ENCODE assay signal across 19 cellular contexts in genomic region chr22:50134481-50134880, GRCh38. TPM values are rescaled to one million over a fixed set of nuclear protein-coding genes. Genes with fewer than 3 reads are reported as not detected.
DNase-seq lines count a peak whose midpoint lies in the region; ATAC-seq, FAIRE-seq and TF ChIP-seq lines count a peak whose summit lies in the region.
"Had no signal": no experiment of that assay in that cellular context is flagged by ENCODE, and none has a peak within 500 bp of the region (broad histone marks: within the 10 kb centered on the region; RNA-seq: fewer than 3 reads in every experiment).

No MANE protein-coding gene starts in this region.

- FAIRE-seq in GM12878 (lab: Jason Lieb, UNC) (no peak), HepG2 (lab: Jason Lieb, UNC) (no peak)
- FAIRE-seq: GM12892 had no signal

- CTCF ChIA-PET in GM12878 (lab: Yijun Ruan, JAX) (no interaction called here), HepG2 (lab: Yijun Ruan, JAX; ENCODE audit: low intra/inter-chr PET ratio, low total read pairs) (no interaction called here)

- 45% methylated on average over 10 of the region's 10 CpGs for WGBS in GM12878 (ENCODE audit: insufficient coverage, insufficient replicate concordance, low lambda C conversion rate, missing lambda C conversion rate)
- WGBS in HepG2 (ENCODE audit: low lambda C conversion rate), result 31% methylated on average over 10 of the region's 10 CpGs

- peak overlapping the region; percentile 4 for H3K27ac Mint-ChIP-seq in activated naive CD4-positive, alpha-beta T cell treated with anti-CD3 and anti-CD28 coated beads, Interleukin-2, amount 50 U/mL, for 24 hours
- H3K27ac Mint-ChIP-seq: CD4-positive, alpha-beta memory T cell; HFFc6 had no signal

- no peaks in the 10 kb centered on the region for H3K9me3 Mint-ChIP-seq in activated naive CD4-positive, alpha-beta T cell treated with anti-CD3 and anti-CD28 coated beads, Interleukin-2, amount 50 U/mL, for 24 hours
- H3K9me3 Mint-ChIP-seq: HFFc6 had no signal

- peaks cover 8% of the 10 kb centered on the region for H3K27me3 Mint-ChIP-seq in activated naive CD4-positive, alpha-beta T cell treated with anti-CD3 and anti-CD28 coated beads, Interleukin-2, amount 50 U/mL, for 24 hours

- in situ Hi-C loops in GM12878 (cut with MboI), result no loop called here
- in situ Hi-C loops in HepG2 (cut with HindIII; ENCODE audit: extremely low pct_ligation_motif_present, low pct_unique_long_range_greater_than_20kb), result no loop called here

- SMC1A ChIA-PET in GM12878 (lab: Charles Lee; ENCODE audit: uncharacterized antibody, unreplicated experiment), result no interaction called here

- H3K36me3 ChIP-seq in GM12878 (ENCODE audit: control insufficient read depth in 2 of 2, insufficient read depth in 2 of 2, low read length in 1 of 2) (no peaks in the 10 kb centered on the region), HepG2 (replicated peaks in 1 of 2; ENCODE audit: control insufficient read depth in 1 of 2, insufficient read depth in 2 of 2, low read length in 2 of 2) (no peaks in the 10 kb centered on the region)
- H3K36me3 ChIP-seq: HAP-1 had no signal

- TF ChIP-seq CTCF in GM12878 (IDR thresholded peaks at IDR 0.05 in 2 of 3, conservative IDR thresholded peaks at IDR 0.05 in 1 of 3; ENCODE audit: control insufficient read depth in 2 of 3, extremely low read depth in 1 of 3, insufficient read depth in 1 of 3, low read depth in 3 of 3, low read length in 3 of 3) (no peak), HepG2 (CRISPR knock-in tag; IDR thresholded peaks at IDR 0.05) (no peak)

- H3K36me3 Mint-ChIP-seq in activated naive CD4-positive, alpha-beta T cell treated with anti-CD3 and anti-CD28 coated beads, Interleukin-2, amount 50 U/mL, for 24 hours, result no peaks in the 10 kb centered on the region
- H3K36me3 Mint-ChIP-seq: CD4-positive, alpha-beta memory T cell had no signal

- no peak overlapping the region for H3K4me3 Mint-ChIP-seq in activated naive CD4-positive, alpha-beta T cell treated with anti-CD3 and anti-CD28 coated beads, Interleukin-2, amount 50 U/mL, for 24 hours
- H3K4me3 Mint-ChIP-seq: CD4-positive, alpha-beta memory T cell; HFFc6 had no signal

- H3K27ac ChIP-seq in GM12878 (ENCODE audit: control insufficient read depth, insufficient read depth) (no peak overlapping the region), HepG2 (ENCODE audit: extremely low read length, insufficient read depth, low read length) (no peak overlapping the region)

- RAD21 ChIA-PET in GM12878 (lab: Charles Lee; ENCODE audit: unreplicated experiment), result no interaction called here

- TF ChIP-seq RAD21 in GM12878 (IDR thresholded peaks at IDR 0.05; ENCODE audit: insufficient read depth, low read depth, low read length) (no peak), HepG2 (CRISPR knock-in tag; IDR thresholded peaks at IDR 0.05) (no peak)

- H3K4me2 ChIP-seq in GM12878 (ENCODE audit: control insufficient read depth, insufficient read depth) (no peak overlapping the region), HepG2 (ENCODE audit: low read depth, low read length) (no peak overlapping the region)

- H4K20me1 ChIP-seq in GM12878 (ENCODE audit: control insufficient read depth, insufficient read depth) (no peaks in the 10 kb centered on the region), HepG2 (ENCODE audit: insufficient read depth, low read length) (no peaks in the 10 kb centered on the region)

- no peak for DNase-seq in activated naive CD4-positive, alpha-beta T cell treated with Interleukin-2 at 50 U/mL for 16 hours
- no peak for DNase-seq in GM12878 (ENCODE audit: low read depth, low spot score)
- DNase-seq in HepG2 (ENCODE audit: low spot score), result no peak
- DNase-seq: C1 segment of cervical spinal cord; Calu3; CD4-positive, alpha-beta memory T cell; COR-L47; DMS53; DMS79 treated with DMSO at 0.1 percent for 48 hours; GF-D8; HFFc6 had no signal

- intact Hi-C loops in GM12878 (cut with micrococcal nuclease; ENCODE audit: unreplicated experiment) (no loop called here), HepG2 (cut with micrococcal nuclease; ENCODE audit: unreplicated experiment) (no loop called here)

- H3K9me3 ChIP-seq in GM12878 (replicated peaks; ENCODE audit: control insufficient read depth, insufficient read depth, low read length), result no peaks in the 10 kb centered on the region
- no peaks in the 10 kb centered on the region for H3K9me3 ChIP-seq in HepG2 (ENCODE audit: low read length)
- H3K9me3 ChIP-seq: HAP-1 had no signal

- ATAC-seq in GM12878 (no peak), HepG2 (no peak), HG02759 (IDR thresholded peaks at IDR 0.05; ENCODE audit: unreplicated experiment) (no peak), HG03460 (IDR thresholded peaks at IDR 0.05; ENCODE audit: unreplicated experiment) (no peak)

- no peaks in the 10 kb centered on the region for H3K4me1 Mint-ChIP-seq in activated naive CD4-positive, alpha-beta T cell treated with anti-CD3 and anti-CD28 coated beads, Interleukin-2, amount 50 U/mL, for 24 hours
- H3K4me1 Mint-ChIP-seq: CD4-positive, alpha-beta memory T cell had no signal

- H3K4me1 ChIP-seq in GM12878 (ENCODE audit: control insufficient read depth, insufficient read depth, low read length) (no peaks in the 10 kb centered on the region; the same call in 1 of the 2 replicates), HepG2 (ENCODE audit: insufficient read depth, low read length) (peaks cover 25% of the 10 kb centered on the region)

- BruUV-seq in GM12878 (replicated peaks; lab: Mats Ljungman, UMichigan) (no TSS peak), HepG2 (replicated peaks; lab: Mats Ljungman, UMichigan) (no TSS peak)

- TF ChIP-seq EP300 in GM12878 (IDR thresholded peaks at IDR 0.05; ENCODE audit: borderline replicate concordance in 1 of 2, control insufficient read depth in 1 of 2, low read depth in 2 of 2, low read length in 2 of 2) (no peak), HepG2 (IDR thresholded peaks at IDR 0.05; ENCODE audit: low read depth in 2 of 2, low read length in 2 of 2) (no peak), HepG2 (CRISPR knock-in tag; IDR thresholded peaks at IDR 0.05; ENCODE audit: borderline replicate concordance) (no peak)

- H3K79me2 ChIP-seq in GM12878 (ENCODE audit: control insufficient read depth, insufficient read depth, low read length) (no peaks in the 10 kb centered on the region), HepG2 (ENCODE audit: insufficient read depth, low read length) (no peaks in the 10 kb centered on the region)

- TF ChIP-seq POLR2A in GM12878 (IDR thresholded peaks at IDR 0.05; ENCODE audit: low read depth, low read length) (no peak), HepG2 (IDR thresholded peaks at IDR 0.05; ENCODE audit: insufficient read depth in 1 of 2, low read depth in 2 of 2, low read length in 2 of 2) (no peak)

- H3K9ac ChIP-seq in GM12878 (ENCODE audit: control insufficient read depth, insufficient read depth, low read length) (no peak overlapping the region), HepG2 (ENCODE audit: insufficient read depth, low read depth, low read length) (no peak overlapping the region)

- no peak overlapping the region for H3K4me3 ChIP-seq in GM12878
- H3K4me3 ChIP-seq in HepG2 (replicated peaks in 1 of 3; ENCODE audit: insufficient read depth in 1 of 3, low read depth in 2 of 3, low read length in 3 of 3), result no peak overlapping the region
- H3K4me3 ChIP-seq: HAP-1 had no signal

- H2AFZ ChIP-seq in GM12878 (ENCODE audit: control insufficient read depth, low read depth, low read length) (no peak overlapping the region), HepG2 (ENCODE audit: low read length) (no peak overlapping the region)

- H3K27me3 ChIP-seq in GM12878 (replicated peaks in 1 of 2; ENCODE audit: control insufficient read depth in 2 of 2, insufficient read depth in 2 of 2, low read length in 1 of 2), result no peaks in the 10 kb centered on the region; a peak in 3 of 4 replicates
- H3K27me3 ChIP-seq in HepG2 (ENCODE audit: control insufficient read depth in 1 of 2, insufficient read depth in 2 of 2, low read length in 2 of 2), result peaks cover 0 to 2% of the 10 kb centered on the region in 2 experiments; a peak in 2 of 5 replicates

- POLR2A ChIA-PET in GM12878 (lab: Charles Lee) (no interaction called here), HepG2 (lab: Yijun Ruan, JAX) (no interaction called here)

RNA-seq across cellular contexts. Expression of gene PANX2, which starts 36.0 kb away (rescaled TPM):
- total RNA-seq in GM12878 (2013; cell fraction: nucleolus; rRNA removed), result 0.35 and 0.44 TPM in 2 replicates
- total RNA-seq in GM12878 (2014; rRNA removed), result 0.17 TPM in 1 of 2 replicates, not detected in the other
- 0.04 TPM in 1 of 2 replicates, not detected in the other for total RNA-seq in GM12878 (2014; rRNA removed; fragmentation: Illumina TruSeq; extraction: Trizol)
- 0.32 and 0.44 TPM in 2 replicates for total RNA-seq in GM12878 (2021)
- 0.18 TPM for polyA plus RNA-seq in GM12878 (2011; ENCODE audit: low read depth)
- 0.04 TPM in 1 of 2 replicates, not detected in the other for polyA plus RNA-seq in GM12878 (2011; rRNA removed)
- 0.07 and 0.08 TPM in 2 replicates for polyA plus RNA-seq in GM12878 (2011; cell fraction: cytosol; rRNA removed)
- polyA plus RNA-seq in GM12878 (2011; cell fraction: nucleus; rRNA removed), result 0.63 and 0.73 TPM in 2 replicates
- 0.80 TPM in 2 replicates for polyA plus RNA-seq in GM12878 (2012)
- not detected in 2 replicates for polyA plus RNA-seq in GM12878 (2014; fragmentation: Illumina TruSeq; extraction: Trizol)
- polyA plus RNA-seq in GM12878 (2014; fragmentation: Nextera tagmentation; extraction: Ambion mirVana), result not detected
- 0.19 and 0.37 TPM in 2 replicates for polyA plus RNA-seq in GM12878 (2014; rRNA removed)
- not detected for polyA plus RNA-seq in GM12878 (2016; fragmentation: Nextera tagmentation; extraction: Ambion mirVana)
- 0.15 TPM in 1 of 2 replicates, not detected in the other for polyA minus RNA-seq in GM12878 (2011; rRNA and poly(A)+ RNA removed)
- polyA minus RNA-seq in GM12878 (2011; cell fraction: cytosol; rRNA and poly(A)+ RNA removed), result 0.31 TPM in 1 of 2 replicates, not detected in the other
- polyA minus RNA-seq in GM12878 (2011; cell fraction: nucleus; rRNA and poly(A)+ RNA removed), result not detected in 2 replicates
- 0.15 and 0.58 TPM in 2 replicates for total RNA-seq in HepG2 (2016; rRNA removed; fragmentation: Illumina TruSeq; extraction: Trizol)
- 0.20 and 0.35 TPM in 2 replicates for total RNA-seq in HepG2 (2016; cell fraction: cytosol; rRNA removed; fragmentation: Illumina TruSeq; extraction: Trizol; ENCODE audit: low read depth)
- 0.19 TPM in 2 replicates for total RNA-seq in HepG2 (2016; cell fraction: insoluble cytoplasmic fraction; rRNA removed; fragmentation: Illumina TruSeq; extraction: Trizol)
- total RNA-seq in HepG2 (2016; cell fraction: membrane; rRNA removed; fragmentation: Illumina TruSeq; extraction: Trizol), result 1.1 and 1.4 TPM in 2 replicates
- 0.47 and 0.56 TPM in 2 replicates for total RNA-seq in HepG2 (2016; cell fraction: nucleus; rRNA removed; fragmentation: Illumina TruSeq; extraction: Trizol)
- 1.1 TPM in 2 replicates for polyA plus RNA-seq in HepG2 (2011; rRNA removed)
- polyA plus RNA-seq in HepG2 (2011; cell fraction: cytosol; rRNA removed), result 0.99 and 1.7 TPM in 2 replicates
- 2.5 and 4.2 TPM in 2 replicates for polyA plus RNA-seq in HepG2 (2011; cell fraction: nucleus; rRNA removed)
- 1.6 and 3.8 TPM in 2 replicates for polyA plus RNA-seq in HepG2 (2012)
- polyA plus RNA-seq in HepG2 (2016; cell fraction: cytosol; fragmentation: Illumina TruSeq; extraction: Trizol; ENCODE audit: low read depth), result 1.3 and 1.4 TPM in 2 replicates
- 1.1 and 1.4 TPM in 2 replicates for polyA plus RNA-seq in HepG2 (2016; cell fraction: insoluble cytoplasmic fraction; fragmentation: Illumina TruSeq; extraction: Trizol; ENCODE audit: low read depth)
- polyA plus RNA-seq in HepG2 (2016; cell fraction: membrane; fragmentation: Illumina TruSeq; extraction: Trizol; ENCODE audit: low read depth), result 2.9 and 3.6 TPM in 2 replicates
- 2.0 and 2.3 TPM in 2 replicates for polyA plus RNA-seq in HepG2 (2016; cell fraction: nucleus; fragmentation: Illumina TruSeq; extraction: Trizol; ENCODE audit: insufficient read depth, low read depth)
- polyA minus RNA-seq in HepG2 (2011; rRNA and poly(A)+ RNA removed; ENCODE audit: low replicate concordance), result 0.78 and 0.84 TPM in 2 replicates
- 0.30 and 0.79 TPM in 2 replicates for polyA minus RNA-seq in HepG2 (2011; cell fraction: cytosol; rRNA and poly(A)+ RNA removed)
- polyA minus RNA-seq in HepG2 (2011; cell fraction: nucleus; rRNA and poly(A)+ RNA removed), result 0.37 and 0.39 TPM in 2 replicates
- total RNA-seq: CD4-positive, alpha-beta memory T cell had no signal
- polyA plus RNA-seq: CD4-positive, alpha-beta memory T cell had no signal

RNA-seq across cellular contexts. Expression of gene MOV10L1, which starts 44.7 kb away (rescaled TPM):
- total RNA-seq in GM12878 (2013; cell fraction: nucleolus; rRNA removed), result not detected in 2 replicates
- total RNA-seq in GM12878 (2014; rRNA removed) (not detected in 2 replicates), GM12878 (2014; rRNA removed; fragmentation: Illumina TruSeq; extraction: Trizol) (not detected in 2 replicates), GM12878 (2021) (not detected in 2 replicates), HepG2 (2016; rRNA removed; fragmentation: Illumina TruSeq; extraction: Trizol) (0.11 TPM in 1 of 2 replicates, not detected in the other)
- polyA plus RNA-seq in GM12878 (2011; ENCODE audit: low read depth), result not detected
- polyA plus RNA-seq in GM12878 (2011; rRNA removed) (not detected in 2 replicates), GM12878 (2014; fragmentation: Illumina TruSeq; extraction: Trizol) (not detected in 2 replicates), GM12878 (2014; fragmentation: Nextera tagmentation; extraction: Ambion mirVana) (not detected), GM12878 (2014; rRNA removed) (0.22 TPM in 1 of 2 replicates, not detected in the other), GM12878 (2016; fragmentation: Nextera tagmentation; extraction: Ambion mirVana) (not detected), HepG2 (2011; rRNA removed) (0.12 and 0.31 TPM in 2 replicates)
- not detected in 2 replicates for polyA plus RNA-seq in GM12878 (2011; cell fraction: cytosol; rRNA removed)
- not detected in 2 replicates for polyA plus RNA-seq in GM12878 (2011; cell fraction: nucleus; rRNA removed)
- polyA plus RNA-seq in GM12878 (2012), result 0.10 and 0.18 TPM in 2 replicates
- polyA minus RNA-seq in GM12878 (2011; rRNA and poly(A)+ RNA removed), result not detected in 2 replicates
- not detected in 2 replicates for polyA minus RNA-seq in GM12878 (2011; cell fraction: cytosol; rRNA and poly(A)+ RNA removed)
- not detected in 2 replicates for polyA minus RNA-seq in GM12878 (2011; cell fraction: nucleus; rRNA and poly(A)+ RNA removed)
- total RNA-seq in HepG2 (2016; cell fraction: cytosol; rRNA removed; fragmentation: Illumina TruSeq; extraction: Trizol; ENCODE audit: low read depth), result not detected in 2 replicates
- total RNA-seq in HepG2 (2016; cell fraction: insoluble cytoplasmic fraction; rRNA removed; fragmentation: Illumina TruSeq; extraction: Trizol), result 0.17 TPM in 1 of 2 replicates, not detected in the other
- not detected in 2 replicates for total RNA-seq in HepG2 (2016; cell fraction: membrane; rRNA removed; fragmentation: Illumina TruSeq; extraction: Trizol)
- 0.12 and 0.28 TPM in 2 replicates for total RNA-seq in HepG2 (2016; cell fraction: nucleus; rRNA removed; fragmentation: Illumina TruSeq; extraction: Trizol)
- polyA plus RNA-seq in HepG2 (2011; cell fraction: cytosol; rRNA removed), result 0.05 and 0.09 TPM in 2 replicates
- 0.47 and 1.1 TPM in 2 replicates for polyA plus RNA-seq in HepG2 (2011; cell fraction: nucleus; rRNA removed)
- polyA plus RNA-seq in HepG2 (2012), result 0.29 and 0.46 TPM in 2 replicates
- polyA plus RNA-seq in HepG2 (2016; cell fraction: cytosol; fragmentation: Illumina TruSeq; extraction: Trizol; ENCODE audit: low read depth), result not detected in 2 replicates
- not detected in 2 replicates for polyA plus RNA-seq in HepG2 (2016; cell fraction: insoluble cytoplasmic fraction; fragmentation: Illumina TruSeq; extraction: Trizol; ENCODE audit: low read depth)
- 0.08 TPM in 1 of 2 replicates, not detected in the other for polyA plus RNA-seq in HepG2 (2016; cell fraction: membrane; fragmentation: Illumina TruSeq; extraction: Trizol; ENCODE audit: low read depth)
- not detected in 2 replicates for polyA plus RNA-seq in HepG2 (2016; cell fraction: nucleus; fragmentation: Illumina TruSeq; extraction: Trizol; ENCODE audit: insufficient read depth, low read depth)
- polyA minus RNA-seq in HepG2 (2011; rRNA and poly(A)+ RNA removed; ENCODE audit: low replicate concordance), result not detected in 2 replicates
- not detected in 2 replicates for polyA minus RNA-seq in HepG2 (2011; cell fraction: cytosol; rRNA and poly(A)+ RNA removed)
- 0.39 TPM in 1 of 2 replicates, not detected in the other for polyA minus RNA-seq in HepG2 (2011; cell fraction: nucleus; rRNA and poly(A)+ RNA removed)
- total RNA-seq: A673; Calu3; CD4-positive, alpha-beta memory T cell; G401 had no signal
- polyA plus RNA-seq: CD4-positive, alpha-beta memory T cell had no signal

RNA-seq across cellular contexts. Expression of gene MLC1, which starts 49.3 kb away (rescaled TPM):
- not detected in 2 replicates for total RNA-seq in GM12878 (2013; cell fraction: nucleolus; rRNA removed)
- total RNA-seq in GM12878 (2014; rRNA removed), result not detected in 2 replicates
- total RNA-seq in GM12878 (2014; rRNA removed; fragmentation: Illumina TruSeq; extraction: Trizol), result not detected in 2 replicates
- total RNA-seq in GM12878 (2021), result not detected in 2 replicates
- polyA plus RNA-seq in GM12878 (2011; ENCODE audit: low read depth), result not detected
- 0.07 TPM in 1 of 2 replicates, not detected in the other for polyA plus RNA-seq in GM12878 (2011; rRNA removed)
- 0.10 TPM in 2 replicates for polyA plus RNA-seq in GM12878 (2011; cell fraction: cytosol; rRNA removed)
- 0.07 and 0.12 TPM in 2 replicates for polyA plus RNA-seq in GM12878 (2011; cell fraction: nucleus; rRNA removed)
- polyA plus RNA-seq in GM12878 (2012), result 0.08 and 0.29 TPM in 2 replicates
- polyA plus RNA-seq in GM12878 (2014; fragmentation: Illumina TruSeq; extraction: Trizol), result 0.03 TPM in 1 of 2 replicates, not detected in the other
- polyA plus RNA-seq in GM12878 (2014; fragmentation: Nextera tagmentation; extraction: Ambion mirVana), result not detected
- not detected in 2 replicates for polyA plus RNA-seq in GM12878 (2014; rRNA removed)
- under 1 TPM in 1 of 2 experiments, not detected in 1; 0.15 TPM for polyA plus RNA-seq in GM12878 (2016; fragmentation: Nextera tagmentation; extraction: Ambion mirVana)
- polyA minus RNA-seq in GM12878 (2011; rRNA and poly(A)+ RNA removed), result 0.05 TPM in 1 of 2 replicates, not detected in the other
- polyA minus RNA-seq in GM12878 (2011; cell fraction: cytosol; rRNA and poly(A)+ RNA removed), result not detected in 2 replicates
- not detected in 2 replicates for polyA minus RNA-seq in GM12878 (2011; cell fraction: nucleus; rRNA and poly(A)+ RNA removed)
- not detected in 2 replicates for total RNA-seq in HepG2 (2016; rRNA removed; fragmentation: Illumina TruSeq; extraction: Trizol)
- total RNA-seq in HepG2 (2016; cell fraction: cytosol; rRNA removed; fragmentation: Illumina TruSeq; extraction: Trizol; ENCODE audit: low read depth), result not detected in 2 replicates
- total RNA-seq in HepG2 (2016; cell fraction: insoluble cytoplasmic fraction; rRNA removed; fragmentation: Illumina TruSeq; extraction: Trizol), result not detected in 2 replicates
- not detected in 2 replicates for total RNA-seq in HepG2 (2016; cell fraction: membrane; rRNA removed; fragmentation: Illumina TruSeq; extraction: Trizol)
- total RNA-seq in HepG2 (2016; cell fraction: nucleus; rRNA removed; fragmentation: Illumina TruSeq; extraction: Trizol), result not detected in 2 replicates
- polyA plus RNA-seq in HepG2 (2011; rRNA removed), result not detected in 2 replicates
- polyA plus RNA-seq in HepG2 (2011; cell fraction: cytosol; rRNA removed), result not detected in 2 replicates
- polyA plus RNA-seq in HepG2 (2011; cell fraction: nucleus; rRNA removed), result not detected in 2 replicates
- polyA plus RNA-seq in HepG2 (2012), result not detected in 2 replicates
- not detected in 2 replicates for polyA plus RNA-seq in HepG2 (2016; cell fraction: cytosol; fragmentation: Illumina TruSeq; extraction: Trizol; ENCODE audit: low read depth)
- polyA plus RNA-seq in HepG2 (2016; cell fraction: insoluble cytoplasmic fraction; fragmentation: Illumina TruSeq; extraction: Trizol; ENCODE audit: low read depth), result not detected in 2 replicates
- not detected in 2 replicates for polyA plus RNA-seq in HepG2 (2016; cell fraction: membrane; fragmentation: Illumina TruSeq; extraction: Trizol; ENCODE audit: low read depth)
- polyA plus RNA-seq in HepG2 (2016; cell fraction: nucleus; fragmentation: Illumina TruSeq; extraction: Trizol; ENCODE audit: insufficient read depth, low read depth), result not detected in 2 replicates
- polyA minus RNA-seq in HepG2 (2011; rRNA and poly(A)+ RNA removed; ENCODE audit: low replicate concordance), result not detected in 2 replicates
- not detected in 2 replicates for polyA minus RNA-seq in HepG2 (2011; cell fraction: cytosol; rRNA and poly(A)+ RNA removed)
- not detected in 2 replicates for polyA minus RNA-seq in HepG2 (2011; cell fraction: nucleus; rRNA and poly(A)+ RNA removed)
- total RNA-seq: Calu3; CD4-positive, alpha-beta memory T cell; Daoy; G401; HFFc6 had no signal

RNA-seq across cellular contexts. Expression of gene TRABD, which starts 51.2 kb away (rescaled TPM):
- 46.9 and 56.0 TPM in 2 replicates for total RNA-seq in GM12878 (2013; cell fraction: nucleolus; rRNA removed)
- total RNA-seq in GM12878 (2014; rRNA removed), result 60.8 and 83.1 TPM in 2 replicates
- 15.6 and 18.4 TPM in 2 replicates for total RNA-seq in GM12878 (2014; rRNA removed; fragmentation: Illumina TruSeq; extraction: Trizol)
- total RNA-seq in GM12878 (2021), result 111 and 116 TPM in 2 replicates
- 24.6 TPM for polyA plus RNA-seq in GM12878 (2011; ENCODE audit: low read depth)
- 15.5 and 33.0 TPM in 2 replicates for polyA plus RNA-seq in GM12878 (2011; rRNA removed)
- 51.3 and 72.8 TPM in 2 replicates for polyA plus RNA-seq in GM12878 (2011; cell fraction: cytosol; rRNA removed)
- 268 and 321 TPM in 2 replicates for polyA plus RNA-seq in GM12878 (2011; cell fraction: nucleus; rRNA removed)
- 77.8 and 82.8 TPM in 2 replicates for polyA plus RNA-seq in GM12878 (2012)
- polyA plus RNA-seq in GM12878 (2014; fragmentation: Illumina TruSeq; extraction: Trizol), result 0.93 and 9.0 TPM in 2 replicates
- 1 to 10 TPM in 1 of 2 experiments, under 1 TPM in 1; 0.43 to 2.2 TPM for polyA plus RNA-seq in GM12878 (2014; fragmentation: Nextera tagmentation; extraction: Ambion mirVana)
- polyA plus RNA-seq in GM12878 (2014; rRNA removed), result 106 and 125 TPM in 2 replicates
- polyA plus RNA-seq in GM12878 (2016; fragmentation: Nextera tagmentation; extraction: Ambion mirVana), result 100 to 1,000 TPM in 1 of 2 experiments, 10 to 100 TPM in 1; 93.4 to 109 TPM
- 19.8 and 41.7 TPM in 2 replicates for polyA minus RNA-seq in GM12878 (2011; rRNA and poly(A)+ RNA removed)
- 20.7 and 20.9 TPM in 2 replicates for polyA minus RNA-seq in GM12878 (2011; cell fraction: cytosol; rRNA and poly(A)+ RNA removed)
- polyA minus RNA-seq in GM12878 (2011; cell fraction: nucleus; rRNA and poly(A)+ RNA removed), result 23.6 and 31.1 TPM in 2 replicates
- 16.2 and 21.5 TPM in 2 replicates for total RNA-seq in HepG2 (2016; rRNA removed; fragmentation: Illumina TruSeq; extraction: Trizol)
- total RNA-seq in HepG2 (2016; cell fraction: cytosol; rRNA removed; fragmentation: Illumina TruSeq; extraction: Trizol; ENCODE audit: low read depth), result 8.1 and 8.5 TPM in 2 replicates
- 14.1 and 20.1 TPM in 2 replicates for total RNA-seq in HepG2 (2016; cell fraction: insoluble cytoplasmic fraction; rRNA removed; fragmentation: Illumina TruSeq; extraction: Trizol)
- total RNA-seq in HepG2 (2016; cell fraction: membrane; rRNA removed; fragmentation: Illumina TruSeq; extraction: Trizol), result 15.9 and 17.7 TPM in 2 replicates
- total RNA-seq in HepG2 (2016; cell fraction: nucleus; rRNA removed; fragmentation: Illumina TruSeq; extraction: Trizol), result 12.3 and 17.7 TPM in 2 replicates
- polyA plus RNA-seq in HepG2 (2011; rRNA removed), result 28.9 and 36.8 TPM in 2 replicates
- 15.8 and 28.0 TPM in 2 replicates for polyA plus RNA-seq in HepG2 (2011; cell fraction: cytosol; rRNA removed)
- polyA plus RNA-seq in HepG2 (2011; cell fraction: nucleus; rRNA removed), result 241 and 327 TPM in 2 replicates
- 19.6 and 35.2 TPM in 2 replicates for polyA plus RNA-seq in HepG2 (2012)
- 10.4 and 11.2 TPM in 2 replicates for polyA plus RNA-seq in HepG2 (2016; cell fraction: cytosol; fragmentation: Illumina TruSeq; extraction: Trizol; ENCODE audit: low read depth)
- polyA plus RNA-seq in HepG2 (2016; cell fraction: insoluble cytoplasmic fraction; fragmentation: Illumina TruSeq; extraction: Trizol; ENCODE audit: low read depth), result 19.9 and 22.8 TPM in 2 replicates
- polyA plus RNA-seq in HepG2 (2016; cell fraction: membrane; fragmentation: Illumina TruSeq; extraction: Trizol; ENCODE audit: low read depth), result 15.2 and 16.9 TPM in 2 replicates
- 56.6 and 60.9 TPM in 2 replicates for polyA plus RNA-seq in HepG2 (2016; cell fraction: nucleus; fragmentation: Illumina TruSeq; extraction: Trizol; ENCODE audit: insufficient read depth, low read depth)
- polyA minus RNA-seq in HepG2 (2011; rRNA and poly(A)+ RNA removed; ENCODE audit: low replicate concordance), result 22.4 and 30.1 TPM in 2 replicates
- polyA minus RNA-seq in HepG2 (2011; cell fraction: cytosol; rRNA and poly(A)+ RNA removed), result 9.7 and 11.7 TPM in 2 replicates
- polyA minus RNA-seq in HepG2 (2011; cell fraction: nucleus; rRNA and poly(A)+ RNA removed), result 14.4 and 18.2 TPM in 2 replicates
